In genomic region chr6:7154341-7155139, GRCh38 we compare ENCODE assay signal across 8 cellular contexts. TPM values are rescaled to one million over a fixed set of nuclear protein-coding genes. Genes with fewer than 3 reads are reported as not detected.
DNase-seq lines count a peak whose midpoint lies in the region; ATAC-seq and TF ChIP-seq lines count a peak whose summit lies in the region.

No MANE protein-coding gene starts in this region.

- POLR2A ChIA-PET in CD4-positive, alpha-beta T cell (lab: Charles Lee): interaction anchor here (0.7 to 1.4 kb wide), 6 partner anchors 16 to 47 kb away, joined by 3 to 7 read pairs (median 3); no protein-coding TSS in a partner anchor

- H3K27ac Mint-ChIP-seq in CD4-positive, alpha-beta T cell: peak overlapping the region; percentile 84
- H3K27ac Mint-ChIP-seq in activated naive CD8-positive, alpha-beta T cell: peak overlapping the region; percentile 89

- H3K27ac ChIP-seq in CD4-positive, alpha-beta T cell (ENCODE audit: low read depth, low read length): no peak overlapping the region
- peak overlapping the region in 3 of 4 donors; percentile 52 to 66 (median 62) for H3K27ac ChIP-seq in transverse colon
- no peak overlapping the region for H3K27ac ChIP-seq in gastroesophageal sphincter

- H3K9me3 Mint-ChIP-seq in CD4-positive, alpha-beta T cell: no peaks in the 10 kb centered on the region
- no peaks in the 10 kb centered on the region for H3K9me3 Mint-ChIP-seq in activated naive CD8-positive, alpha-beta T cell (ENCODE audit: low read depth)

- intact Hi-C loops in CD4-positive, alpha-beta T cell (cut with DNase I, micrococcal nuclease): loop anchor here in 1 of 2 experiments (5.0 kb wide), 1 partner anchor 43 kb away; no protein-coding TSS in a partner anchor
- intact Hi-C loops in transverse colon (cut with DNase I; ENCODE audit: low total_unique reads): loop anchor here (5.0 kb wide), 1 partner anchor 47 kb away; the partner anchor contains the start of gene RREB1

- TF ChIP-seq POLR2A in transverse colon (IDR thresholded peaks at IDR 0.05) (no peak), gastroesophageal sphincter (IDR thresholded peaks at IDR 0.05) (no peak)

- H3K27me3 Mint-ChIP-seq in CD4-positive, alpha-beta T cell: no peaks in the 10 kb centered on the region
- H3K27me3 Mint-ChIP-seq in activated naive CD8-positive, alpha-beta T cell: no peaks in the 10 kb centered on the region

- CTCF ChIA-PET in CD4-positive, alpha-beta T cell (lab: Charles Lee): interaction anchor here (1.0 kb wide), 1 partner anchor 12 kb away, joined by 3 read pairs; no protein-coding TSS in a partner anchor

- no peaks in the 10 kb centered on the region for H3K9me3 ChIP-seq in CD4-positive, alpha-beta T cell (ENCODE audit: control insufficient read depth, low read length)
- H3K9me3 ChIP-seq in transverse colon (no peaks in the 10 kb centered on the region), gastroesophageal sphincter (no peaks in the 10 kb centered on the region)

- H3K36me3 Mint-ChIP-seq in CD4-positive, alpha-beta T cell (ENCODE audit: low read depth): peaks cover 5% of the 10 kb centered on the region
- H3K36me3 Mint-ChIP-seq in activated naive CD8-positive, alpha-beta T cell: peaks cover 2% of the 10 kb centered on the region

- 65 to 67% methylated on average over 8 to 13 of the region's 13 CpGs for WGBS in transverse colon (ENCODE audit: low coverage in 1 of 2), 2 donors
- 71 to 77% methylated on average over 10 to 11 of the region's 13 CpGs for WGBS in gastroesophageal sphincter (ENCODE audit: low coverage in 1 of 2), 2 donors

- H3K4me1 ChIP-seq in transverse colon (peaks cover 48 to 86% (median 59%) of the 10 kb centered on the region in 4 donors), gastroesophageal sphincter (peaks cover 6 to 88% (median 46%) of the 10 kb centered on the region in 3 donors)

- no peak overlapping the region for H3K4me3 ChIP-seq in transverse colon
- H3K4me3 ChIP-seq in gastroesophageal sphincter: no peak overlapping the region

- TF ChIP-seq EP300 in transverse colon (IDR thresholded peaks at IDR 0.05; ENCODE audit: low read depth) (no peak), gastroesophageal sphincter (IDR thresholded peaks at IDR 0.05) (no peak)

- TF ChIP-seq CTCF in CD4-positive, alpha-beta T cell (IDR thresholded peaks at IDR 0.05): no peak
- TF ChIP-seq CTCF in transverse colon (IDR thresholded peaks at IDR 0.05) (no peak), gastroesophageal sphincter (IDR thresholded peaks at IDR 0.05) (no peak)

- no peaks in the 10 kb centered on the region for H3K27me3 ChIP-seq in CD4-positive, alpha-beta T cell (ENCODE audit: control insufficient read depth, insufficient read depth, low read length)
- H3K27me3 ChIP-seq in transverse colon (no peaks in the 10 kb centered on the region), gastroesophageal sphincter (no peaks in the 10 kb centered on the region)

- H3K36me3 ChIP-seq in transverse colon: no peaks in the 10 kb centered on the region
- no peaks in the 10 kb centered on the region for H3K36me3 ChIP-seq in gastroesophageal sphincter

- DNase-seq in CD4-positive, alpha-beta T cell: no peak
- DNase-seq in transverse colon (no peak), NCI-H2171 treated with DMSO at 0.1 percent for 48 hours (lab: John Stamatoyannopoulos, UW) (no peak), SW 1271 (lab: John Stamatoyannopoulos, UW) (no peak)

- in situ Hi-C loops in transverse colon (cut with MboI; ENCODE audit: low pct_ligation_motif_present in 1 of 4, low pct_unique_long_range_greater_than_20kb in 1 of 4, low sequenced_read_pairs in 3 of 4): no loop called here

- peak; percentile 72 for ATAC-seq in CD4-positive, alpha-beta T cell (ENCODE audit: poor library complexity)
- ATAC-seq in GM19438 (IDR thresholded peaks at IDR 0.05; ENCODE audit: low read depth, unreplicated experiment) (peak; percentile 51), HG03432 (IDR thresholded peaks at IDR 0.05; ENCODE audit: unreplicated experiment) (peak; percentile 75), gastroesophageal sphincter (no peak)

- H3K4me3 Mint-ChIP-seq in CD4-positive, alpha-beta T cell: peak overlapping the region; percentile 35
- peak overlapping the region; percentile 57 for H3K4me3 Mint-ChIP-seq in activated naive CD8-positive, alpha-beta T cell

- H3K4me1 Mint-ChIP-seq in CD4-positive, alpha-beta T cell (ENCODE audit: low read depth): peaks cover 86% of the 10 kb centered on the region
- H3K4me1 Mint-ChIP-seq in activated naive CD8-positive, alpha-beta T cell (ENCODE audit: low read depth): peaks cover 82% of the 10 kb centered on the region

RNA-seq across cellular contexts. Expression of gene RREB1, which starts 46.8 kb away (rescaled TPM):
- total RNA-seq in CD4-positive, alpha-beta T cell: 10 to 100 TPM; 56.5 to 60.0 TPM
- total RNA-seq in transverse colon (100 to 1,000 TPM in 2 of 4 donors, 10 to 100 TPM in 2; 73.9 to 214 (median 107) TPM), gastroesophageal sphincter (10 to 100 TPM; 20.3 to 40.8 (median 28.1) TPM)

Comparison
In these comparisons a context has a peak if more than half of its experiments do, and no peak if none do; other contexts are left out.
1. H3K27ac ChIP-seq: peak in transverse colon (3 of 4); none in CD4-positive, alpha-beta T cell (single experiment) and gastroesophageal sphincter (0 of 4).